In genomic region chr19:16069813-16070365, GRCh38 we compare ENCODE assay signal across 10 cellular contexts. TPM values are rescaled to one million over a fixed set of nuclear protein-coding genes. Genes with fewer than 3 reads are reported as not detected.
DNase-seq lines count a peak whose midpoint lies in the region; ATAC-seq, FAIRE-seq and TF ChIP-seq lines count a peak whose summit lies in the region.
"Had no signal": no experiment of that assay in that cellular context is flagged by ENCODE, and none has a peak within 500 bp of the region (broad histone marks: within the 10 kb centered on the region; RNA-seq: fewer than 3 reads in every experiment).

No MANE protein-coding gene starts in this region.

- H3K4me3 ChIP-seq in K562 (no peak overlapping the region), mucosa of rectum (ENCODE audit: low read length in 2 of 2) (peak overlapping the region; percentile 66 to 77), upper lobe of right lung (peak overlapping the region; percentile 23)

- H3K27ac Mint-ChIP-seq in activated naive CD4-positive, alpha-beta T cell treated with anti-CD3 and anti-CD28 coated beads, Interleukin-2, amount 50 U/mL, for 24 hours: no peak overlapping the region

- H3K27me3 ChIP-seq in K562 (ENCODE audit: control insufficient read depth in 2 of 2, insufficient read depth in 2 of 2, low read length in 2 of 2): no peaks in the 10 kb centered on the region
- H3K27me3 ChIP-seq in mucosa of rectum (ENCODE audit: control insufficient read depth in 2 of 2, insufficient read depth in 2 of 2, low read length in 2 of 2): no peaks in the 10 kb centered on the region
- H3K27me3 ChIP-seq in upper lobe of right lung: no peaks in the 10 kb centered on the region

- no peaks in the 10 kb centered on the region for H4K20me1 ChIP-seq in K562 (replicated peaks; ENCODE audit: control insufficient read depth, insufficient read depth, low read length)

- peak; percentile 26 for ATAC-seq in K562
- no peak for ATAC-seq in upper lobe of right lung
- ATAC-seq in HG02588 (IDR thresholded peaks at IDR 0.05; ENCODE audit: unreplicated experiment): no peak
- ATAC-seq in HG03095 (IDR thresholded peaks at IDR 0.05; ENCODE audit: unreplicated experiment): no peak

- TF ChIP-seq EP300 in K562 (IDR thresholded peaks at IDR 0.05; ENCODE audit: low read length): no peak

- FAIRE-seq in K562 (lab: Jason Lieb, UNC): no peak
- FAIRE-seq: colon had no signal

- H2AFZ ChIP-seq in K562 (ENCODE audit: low read depth, low read length): peak overlapping the region; percentile 96

- TF ChIP-seq CTCF in K562 (IDR thresholded peaks at IDR 0.05 in 2 of 3, conservative IDR thresholded peaks at IDR 0.05 in 1 of 3; ENCODE audit: insufficient read depth in 2 of 3, low read depth in 1 of 3, low read length in 3 of 3): no peak
- TF ChIP-seq CTCF in upper lobe of right lung (IDR thresholded peaks at IDR 0.05): no peak

- in situ Hi-C loops in K562 (cut with MboI): no loop called here

- H3K79me2 ChIP-seq in K562 (ENCODE audit: control insufficient read depth, insufficient read depth, low read length): no peaks in the 10 kb centered on the region

- CTCF ChIA-PET in K562 (lab: Yijun Ruan, JAX; ENCODE audit: low intra/inter-chr PET ratio): no interaction called here

- BruUV-seq in K562 (replicated peaks; lab: Mats Ljungman, UMichigan): no TSS peak

- H3K36me3 ChIP-seq in K562 (ENCODE audit: control insufficient read depth, insufficient read depth, low read length): no peaks in the 10 kb centered on the region
- H3K36me3 ChIP-seq in mucosa of rectum (ENCODE audit: control insufficient read depth in 2 of 2, insufficient read depth in 2 of 2, low read length in 2 of 2): no peaks in the 10 kb centered on the region
- H3K36me3 ChIP-seq in upper lobe of right lung: no peaks in the 10 kb centered on the region

- POLR2A ChIA-PET in K562 (lab: Yijun Ruan, JAX): interaction anchor here (0.6 to 1.4 kb wide), 2 partner anchors 12 to 518 kb away, joined by 3 read pairs; no protein-coding TSS in a partner anchor

- no peaks in the 10 kb centered on the region for H3K9me3 Mint-ChIP-seq in activated naive CD4-positive, alpha-beta T cell treated with anti-CD3 and anti-CD28 coated beads, Interleukin-2, amount 50 U/mL, for 24 hours

- no peaks in the 10 kb centered on the region for H3K36me3 Mint-ChIP-seq in activated naive CD4-positive, alpha-beta T cell treated with anti-CD3 and anti-CD28 coated beads, Interleukin-2, amount 50 U/mL, for 24 hours

- H3K4me1 Mint-ChIP-seq in activated naive CD4-positive, alpha-beta T cell treated with anti-CD3 and anti-CD28 coated beads, Interleukin-2, amount 50 U/mL, for 24 hours: peaks cover 40% of the 10 kb centered on the region

- H3K4me2 ChIP-seq in K562 (ENCODE audit: insufficient read depth, low read length): peak overlapping the region; percentile 32

- H3K4me1 ChIP-seq in K562 (replicated peaks in 1 of 2; ENCODE audit: control insufficient read depth in 2 of 2, insufficient read depth in 2 of 2, low read length in 2 of 2): peaks cover 29 to 30% of the 10 kb centered on the region in 2 experiments
- H3K4me1 ChIP-seq in mucosa of rectum (ENCODE audit: control insufficient read depth in 2 of 2, insufficient read depth in 2 of 2, low read length in 2 of 2): peaks cover 36 to 49% of the 10 kb centered on the region in 2 donors
- H3K4me1 ChIP-seq in upper lobe of right lung: peaks cover 38% of the 10 kb centered on the region

- H3K9ac ChIP-seq in K562 (ENCODE audit: insufficient read depth in 1 of 2, low read depth in 2 of 2, low read length in 2 of 2) (peak overlapping the region; percentile 39 to 86; a peak in 3 of 4 replicates), mucosa of rectum (ENCODE audit: low read depth in 1 of 2, low read length in 2 of 2) (peak overlapping the region; percentile 79 to 80)

- no peak for TF ChIP-seq POLR2A in K562 (conservative IDR thresholded peaks at IDR 0.05)

- peak overlapping the region; percentile 49 for H3K4me3 Mint-ChIP-seq in activated naive CD4-positive, alpha-beta T cell treated with anti-CD3 and anti-CD28 coated beads, Interleukin-2, amount 50 U/mL, for 24 hours

- peak overlapping the region; percentile 79 for H3K27ac ChIP-seq in K562 (ENCODE audit: extremely low read depth, low read depth, low read length)
- H3K27ac ChIP-seq in mucosa of rectum (ENCODE audit: low read depth in 2 of 2, low read length in 2 of 2): peak overlapping the region; percentile 94 to 99
- peak overlapping the region; percentile 91 for H3K27ac ChIP-seq in upper lobe of right lung

- WGBS in K562 (ENCODE audit: insufficient coverage, low coverage, missing lambda C conversion rate): 78% methylated on average over 10 of the region's 10 CpGs

- DNase-seq in activated naive CD4-positive, alpha-beta T cell (lab: John Stamatoyannopoulos, UW): no peak
- DNase-seq in K562 (ENCODE audit: extremely low read depth in 1 of 4, low spot score in 3 of 4): no peak
- peak; percentile 57 for DNase-seq in upper lobe of right lung
- DNase-seq in NCI-H2171 treated with DMSO at 0.1 percent for 48 hours (lab: John Stamatoyannopoulos, UW): no peak
- DNase-seq: AML-193 had no signal

- intact Hi-C loops in K562 (cut with micrococcal nuclease) (no loop called here), upper lobe of right lung (cut with DNase I) (no loop called here)

- no peaks in the 10 kb centered on the region for H3K9me3 ChIP-seq in K562 (replicated peaks; ENCODE audit: control insufficient read depth, insufficient read depth, low read depth, low read length)
- no peaks in the 10 kb centered on the region for H3K9me3 ChIP-seq in mucosa of rectum (ENCODE audit: control insufficient read depth in 2 of 2, low read length in 2 of 2)
- no peaks in the 10 kb centered on the region for H3K9me3 ChIP-seq in upper lobe of right lung

- H3K27me3 Mint-ChIP-seq in activated naive CD4-positive, alpha-beta T cell treated with anti-CD3 and anti-CD28 coated beads, Interleukin-2, amount 50 U/mL, for 24 hours: no peaks in the 10 kb centered on the region

- TF ChIP-seq RAD21 in K562 (CRISPR knock-in tag; conservative IDR thresholded peaks at IDR 0.05 in 1 of 2, IDR thresholded peaks at IDR 0.05 in 1 of 2): no peak

- no peaks in the 10 kb centered on the region for H3K9me1 ChIP-seq in K562 (ENCODE audit: control insufficient read depth, insufficient read depth, low read length)

TF ChIP-seq in K562, 482 proteins besides CTCF, POLR2A, EP300 and RAD21 (continues in another document):
- TF ChIP-seq HNRNPL (IDR thresholded peaks at IDR 0.05; ENCODE audit: low read depth, low read length) (no peak), ZNF639 (CRISPR knock-in tag; conservative IDR thresholded peaks at IDR 0.05 in 1 of 2, IDR thresholded peaks at IDR 0.05 in 1 of 2) (peak in 1 of 2 experiments; percentile 33; a peak in 1 of 4 replicates), MYNN (IDR thresholded peaks at IDR 0.05) (0 out of 2 replicates have a peak, but pooled peaks have one; percentile 3), MYNN (CRISPR knock-in tag; IDR thresholded peaks at IDR 0.05) (no peak)

RNA-seq across cellular contexts. Expression of gene TPM4, which starts 6.4 kb away (rescaled TPM):
- 73.0 and 113 TPM in 2 replicates for total RNA-seq in K562 (2011; cell fraction: chromatin; rRNA removed; ENCODE audit: low replicate concordance)
- 52.4 and 58.9 TPM in 2 replicates for total RNA-seq in K562 (2011; cell fraction: nucleolus; rRNA removed)
- 66.6 and 115 TPM in 2 replicates for total RNA-seq in K562 (2011; cell fraction: nucleoplasm; rRNA removed)
- 76.3 and 82.9 TPM in 2 replicates for total RNA-seq in K562 (2014; rRNA removed)
- total RNA-seq in K562 (2014; rRNA removed; fragmentation: Illumina TruSeq; extraction: Trizol): 81.8 and 91.3 TPM in 2 replicates
- total RNA-seq in K562 (2015; rRNA removed; fragmentation: Illumina TruSeq; extraction: Trizol): 106 and 111 TPM in 2 replicates
- 61.2 and 63.6 TPM in 2 replicates for total RNA-seq in K562 (2021)
- polyA plus RNA-seq in K562 (2011; rRNA removed): 104 and 126 TPM in 2 replicates
- 36.8 and 82.5 TPM in 2 replicates for polyA plus RNA-seq in K562 (2011; cell fraction: cytosol; rRNA removed)
- polyA plus RNA-seq in K562 (2011; cell fraction: nucleus; rRNA removed): 30.6 and 46.4 TPM in 2 replicates
- 90.1 and 265 TPM in 2 replicates for polyA plus RNA-seq in K562 (2012)
- polyA plus RNA-seq in K562 (2014; fragmentation: Illumina TruSeq; extraction: Trizol): 87.6 and 108 TPM in 2 replicates
- 10 to 100 TPM; 28.1 to 34.0 TPM for polyA plus RNA-seq in K562 (2014; fragmentation: Nextera tagmentation; extraction: Ambion mirVana)
- 77.4 and 86.3 TPM in 2 replicates for polyA plus RNA-seq in K562 (2014; rRNA removed)
- 79.9 and 121 TPM in 2 replicates for polyA minus RNA-seq in K562 (2011; rRNA and poly(A)+ RNA removed)
- 31.3 and 61.1 TPM in 2 replicates for polyA minus RNA-seq in K562 (2011; cell fraction: cytosol; rRNA and poly(A)+ RNA removed)
- 17.5 and 35.4 TPM in 2 replicates for polyA minus RNA-seq in K562 (2011; cell fraction: nucleus; rRNA and poly(A)+ RNA removed)
- 386 TPM for total RNA-seq in upper lobe of right lung

RNA-seq across cellular contexts. Expression of gene RAB8A, which starts 41.8 kb away (rescaled TPM):
- 81.6 and 164 TPM in 2 replicates for total RNA-seq in K562 (2011; cell fraction: chromatin; rRNA removed; ENCODE audit: low replicate concordance)
- total RNA-seq in K562 (2011; cell fraction: nucleolus; rRNA removed): 94.9 and 99.9 TPM in 2 replicates
- 96.1 and 105 TPM in 2 replicates for total RNA-seq in K562 (2011; cell fraction: nucleoplasm; rRNA removed)
- total RNA-seq in K562 (2014; rRNA removed) (42.5 and 47.2 TPM in 2 replicates), K562 (2014; rRNA removed; fragmentation: Illumina TruSeq; extraction: Trizol) (60.2 and 66.7 TPM in 2 replicates), K562 (2015; rRNA removed; fragmentation: Illumina TruSeq; extraction: Trizol) (92.0 and 102 TPM in 2 replicates), K562 (2021) (71.9 and 82.7 TPM in 2 replicates), upper lobe of right lung (101 TPM)
- polyA plus RNA-seq in K562 (2011; rRNA removed) (45.4 and 66.9 TPM in 2 replicates), K562 (2014; fragmentation: Illumina TruSeq; extraction: Trizol) (53.2 and 55.4 TPM in 2 replicates), K562 (2014; fragmentation: Nextera tagmentation; extraction: Ambion mirVana) (10 to 100 TPM; 11.2 to 13.9 TPM), K562 (2014; rRNA removed) (47.1 and 80.1 TPM in 2 replicates)
- 50.7 and 63.0 TPM in 2 replicates for polyA plus RNA-seq in K562 (2011; cell fraction: cytosol; rRNA removed)
- polyA plus RNA-seq in K562 (2011; cell fraction: nucleus; rRNA removed): 33.2 and 35.1 TPM in 2 replicates
- 34.9 and 92.8 TPM in 2 replicates for polyA plus RNA-seq in K562 (2012)
- 168 and 219 TPM in 2 replicates for polyA minus RNA-seq in K562 (2011; rRNA and poly(A)+ RNA removed)
- polyA minus RNA-seq in K562 (2011; cell fraction: cytosol; rRNA and poly(A)+ RNA removed): 52.2 and 76.3 TPM in 2 replicates
- polyA minus RNA-seq in K562 (2011; cell fraction: nucleus; rRNA and poly(A)+ RNA removed): 34.5 and 60.4 TPM in 2 replicates
